Comparison of ENCODE assay signal across 17 cellular contexts in genomic region chr5:21709766-21710165, GRCh38.
"Had no signal": no experiment of that assay in that cellular context is flagged by ENCODE, and none has a peak within 500 bp of the region (broad histone marks: within the 10 kb centered on the region; RNA-seq: fewer than 3 reads in every experiment).

No MANE protein-coding gene starts in this region.

- H3K9me3 Mint-ChIP-seq: activated CD4-positive, alpha-beta T cell treated with anti-CD3 and anti-CD28 coated beads, Interleukin-2, amount 10 ng/mL, durations not matched to agents 24 days and 14 days; dendritic cell treated with granulocyte-macrophage colony-stimulating factor and Interleukin-4, amounts not matched to agents 40 ng/mL and 50 ng/mL, for 4 days had no signal

- H3K4me1 Mint-ChIP-seq: activated CD4-positive, alpha-beta T cell treated with anti-CD3 and anti-CD28 coated beads, Interleukin-2, amount 10 ng/mL, durations not matched to agents 24 days and 14 days; natural killer cell; WTC11 had no signal

- H3K27ac ChIP-seq: ascending aorta, breast epithelium, transverse colon had no signal

- H3K36me3 ChIP-seq: ascending aorta, breast epithelium, transverse colon had no signal

- H3K9me3 ChIP-seq: ascending aorta, breast epithelium, transverse colon had no signal

- H3K4me3 Mint-ChIP-seq: activated CD4-positive, alpha-beta T cell treated with anti-CD3 and anti-CD28 coated beads, Interleukin-2, amount 10 ng/mL, durations not matched to agents 24 days and 14 days; activated CD8-positive, alpha-beta T cell treated with anti-CD3 and anti-CD28 coated beads, Interleukin-2, amount 10 ng/mL, durations not matched to agents 7 days and 5 days; dendritic cell treated with granulocyte-macrophage colony-stimulating factor and Interleukin-4, amounts not matched to agents 40 ng/mL and 50 ng/mL, for 4 days; natural killer cell; WTC11 had no signal

- H3K36me3 Mint-ChIP-seq: WTC11 had no signal

- H3K4me3 ChIP-seq: ascending aorta, breast epithelium, transverse colon had no signal

- H3K4me1 ChIP-seq: ascending aorta, breast epithelium, transverse colon had no signal

- H3K27ac Mint-ChIP-seq: activated CD4-positive, alpha-beta T cell treated with anti-CD3 and anti-CD28 coated beads, Interleukin-2, amount 10 ng/mL, durations not matched to agents 24 days and 14 days; activated CD8-positive, alpha-beta T cell treated with anti-CD3 and anti-CD28 coated beads, Interleukin-2, amount 10 ng/mL, durations not matched to agents 7 days and 5 days; dendritic cell treated with granulocyte-macrophage colony-stimulating factor and Interleukin-4, amounts not matched to agents 40 ng/mL and 50 ng/mL, for 4 days; natural killer cell; progenitor cell of endocrine pancreas; WTC11 had no signal

- H3K27me3 ChIP-seq: ascending aorta, breast epithelium, transverse colon had no signal

- DNase-seq: activated CD4-positive, alpha-beta T cell treated with anti-CD3 and anti-CD28 coated beads, Interleukin-2, amount 10 ng/mL, durations not matched to agents 24 days and 14 days; activated CD8-positive, alpha-beta memory T cell treated with anti-CD3 and anti-CD28 coated beads, Interleukin-2, amount 50 U/mL, for 48 hours; activated CD8-positive, alpha-beta T cell treated with anti-CD3 and anti-CD28 coated beads, Interleukin-2, amount 10 ng/mL, durations not matched to agents 7 days and 5 days; effector memory CD4-positive, alpha-beta T cell; foreskin fibroblast; mesendoderm; natural killer cell; right cardiac atrium; small intestine; stimulated activated CD4-positive, alpha-beta T cell treated with anti-CD3 and anti-CD28 coated beads, Interleukin-4, amount 100 ng/mL, for 24 hours; stimulated activated naive CD4-positive, alpha-beta T cell; transverse colon had no signal

- ATAC-seq: natural killer cell, right cardiac atrium, WTC11 had no signal

- H3K27me3 Mint-ChIP-seq: activated CD4-positive, alpha-beta T cell treated with anti-CD3 and anti-CD28 coated beads, Interleukin-2, amount 10 ng/mL, durations not matched to agents 24 days and 14 days; dendritic cell treated with granulocyte-macrophage colony-stimulating factor and Interleukin-4, amounts not matched to agents 40 ng/mL and 50 ng/mL, for 4 days; progenitor cell of endocrine pancreas had no signal
